1 cellular context compared by ENCODE assay signal in the genomic region with DNA sequence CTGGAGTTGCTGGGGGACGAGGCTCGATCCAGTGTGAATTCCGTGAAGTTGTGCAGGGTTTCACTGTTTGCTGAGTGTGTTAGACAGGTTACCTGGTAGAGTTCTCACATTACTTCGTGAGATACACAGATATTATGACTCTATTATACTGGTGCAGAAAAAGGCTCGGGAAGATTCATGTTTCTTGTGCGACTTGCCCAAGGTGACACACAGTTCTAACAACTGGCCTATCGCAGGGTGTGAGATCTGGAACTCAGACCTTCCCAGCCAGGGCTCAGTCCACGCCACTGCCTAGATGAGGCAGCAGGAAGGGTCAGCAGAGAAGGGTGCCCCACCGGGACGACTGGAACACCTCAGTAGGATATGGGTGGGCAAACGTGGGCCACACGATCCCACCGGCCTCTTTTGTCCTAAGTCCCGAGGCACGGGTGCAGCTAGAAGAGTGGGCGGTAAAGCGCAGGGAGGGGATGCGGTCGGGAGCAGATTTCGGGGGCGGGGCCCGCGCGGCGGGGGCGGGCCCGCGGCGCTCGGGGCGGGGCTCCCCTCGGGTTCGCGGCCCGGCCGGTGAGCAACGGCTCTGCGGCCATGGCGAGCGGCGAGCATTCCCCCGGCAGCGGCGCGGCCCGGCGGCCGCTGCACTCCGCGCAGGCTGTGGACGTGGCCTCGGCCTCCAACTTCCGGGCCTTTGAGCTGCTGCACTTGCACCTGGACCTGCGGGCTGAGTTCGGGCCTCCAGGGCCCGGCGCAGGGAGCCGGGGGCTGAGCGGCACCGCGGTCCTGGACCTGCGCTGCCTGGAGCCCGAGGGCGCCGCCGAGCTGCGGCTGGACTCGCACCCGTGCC.
TF ChIP-seq lines count a peak whose summit lies in the region.

TSS of gene RNPEP (plus strand) at position 567 of the 841 bp plus-strand sequence. CDS start at position 586, 19 bp downstream.

TF ChIP-seq in HEK293, 187 proteins besides CTCF, POLR2A, EP300 and RAD21 (continued from another document and continues in another):
- TF ChIP-seq, protein P1, sequence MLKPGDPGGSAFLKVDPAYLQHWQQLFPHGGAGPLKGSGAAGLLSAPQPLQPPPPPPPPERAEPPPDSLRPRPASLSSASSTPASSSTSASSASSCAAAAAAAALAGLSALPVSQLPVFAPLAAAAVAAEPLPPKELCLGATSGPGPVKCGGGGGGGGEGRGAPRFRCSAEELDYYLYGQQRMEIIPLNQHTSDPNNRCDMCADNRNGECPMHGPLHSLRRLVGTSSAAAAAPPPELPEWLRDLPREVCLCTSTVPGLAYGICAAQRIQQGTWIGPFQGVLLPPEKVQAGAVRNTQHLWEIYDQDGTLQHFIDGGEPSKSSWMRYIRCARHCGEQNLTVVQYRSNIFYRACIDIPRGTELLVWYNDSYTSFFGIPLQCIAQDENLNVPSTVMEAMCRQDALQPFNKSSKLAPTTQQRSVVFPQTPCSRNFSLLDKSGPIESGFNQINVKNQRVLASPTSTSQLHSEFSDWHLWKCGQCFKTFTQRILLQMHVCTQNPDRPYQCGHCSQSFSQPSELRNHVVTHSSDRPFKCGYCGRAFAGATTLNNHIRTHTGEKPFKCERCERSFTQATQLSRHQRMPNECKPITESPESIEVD (tag by site-specific recombination; IDR thresholded peaks at IDR 0.05), result no peak
- TF ChIP-seq IKZF3 (tag by site-specific recombination; IDR thresholded peaks at IDR 0.05), result no peak
- TF ChIP-seq ZNF768 (tag by site-specific recombination; IDR thresholded peaks at IDR 0.05), result no peak
- peak; percentile 55; the same call in 1 of the 2 replicates for TF ChIP-seq EGR2 (tag by site-specific recombination; IDR thresholded peaks at IDR 0.05; ENCODE audit: low read depth)
- no peak for TF ChIP-seq ZNF654 (tag by site-specific recombination; IDR thresholded peaks at IDR 0.05; ENCODE audit: low read depth)
- TF ChIP-seq, protein P2, sequence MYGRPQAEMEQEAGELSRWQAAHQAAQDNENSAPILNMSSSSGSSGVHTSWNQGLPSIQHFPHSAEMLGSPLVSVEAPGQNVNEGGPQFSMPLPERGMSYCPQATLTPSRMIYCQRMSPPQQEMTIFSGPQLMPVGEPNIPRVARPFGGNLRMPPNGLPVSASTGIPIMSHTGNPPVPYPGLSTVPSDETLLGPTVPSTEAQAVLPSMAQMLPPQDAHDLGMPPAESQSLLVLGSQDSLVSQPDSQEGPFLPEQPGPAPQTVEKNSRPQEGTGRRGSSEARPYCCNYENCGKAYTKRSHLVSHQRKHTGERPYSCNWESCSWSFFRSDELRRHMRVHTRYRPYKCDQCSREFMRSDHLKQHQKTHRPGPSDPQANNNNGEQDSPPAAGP (tag by site-specific recombination; IDR thresholded peaks at IDR 0.05), result no peak
- TF ChIP-seq, protein P3, sequence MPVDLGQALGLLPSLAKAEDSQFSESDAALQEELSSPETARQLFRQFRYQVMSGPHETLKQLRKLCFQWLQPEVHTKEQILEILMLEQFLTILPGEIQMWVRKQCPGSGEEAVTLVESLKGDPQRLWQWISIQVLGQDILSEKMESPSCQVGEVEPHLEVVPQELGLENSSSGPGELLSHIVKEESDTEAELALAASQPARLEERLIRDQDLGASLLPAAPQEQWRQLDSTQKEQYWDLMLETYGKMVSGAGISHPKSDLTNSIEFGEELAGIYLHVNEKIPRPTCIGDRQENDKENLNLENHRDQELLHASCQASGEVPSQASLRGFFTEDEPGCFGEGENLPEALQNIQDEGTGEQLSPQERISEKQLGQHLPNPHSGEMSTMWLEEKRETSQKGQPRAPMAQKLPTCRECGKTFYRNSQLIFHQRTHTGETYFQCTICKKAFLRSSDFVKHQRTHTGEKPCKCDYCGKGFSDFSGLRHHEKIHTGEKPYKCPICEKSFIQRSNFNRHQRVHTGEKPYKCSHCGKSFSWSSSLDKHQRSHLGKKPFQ (tag by site-specific recombination; IDR thresholded peaks at IDR 0.05), result no peak
- no peak for TF ChIP-seq ZSCAN18 (tag by site-specific recombination; IDR thresholded peaks at IDR 0.05)
- TF ChIP-seq ZNF558 (tag by site-specific recombination; IDR thresholded peaks at IDR 0.05), result no peak
- TF ChIP-seq OSR2 (tag by site-specific recombination; IDR thresholded peaks at IDR 0.05), result no peak
- TF ChIP-seq ZNF202 (tag by site-specific recombination; IDR thresholded peaks at IDR 0.05; ENCODE audit: borderline replicate concordance), result no peak
- TF ChIP-seq ZNF416 (tag by site-specific recombination; IDR thresholded peaks at IDR 0.05), result no peak
- no peak for TF ChIP-seq KLF1 (tag by site-specific recombination; IDR thresholded peaks at IDR 0.05)
- TF ChIP-seq KLF8 (tag by site-specific recombination; IDR thresholded peaks at IDR 0.05), result no peak
- no peak for TF ChIP-seq ZNF701 (tag by site-specific recombination; IDR thresholded peaks at IDR 0.05)
- TF ChIP-seq ZNF146 (tag by site-specific recombination; IDR thresholded peaks at IDR 0.05), result no peak
- TF ChIP-seq ZNF707 (tag by site-specific recombination; IDR thresholded peaks at IDR 0.05), result no peak
- TF ChIP-seq ZNF350 (tag by site-specific recombination; IDR thresholded peaks at IDR 0.05), result no peak
- no peak for TF ChIP-seq ZNF366 (tag by site-specific recombination; conservative IDR thresholded peaks at IDR 0.05)
- no peak for TF ChIP-seq ZNF521 (tag by site-specific recombination; IDR thresholded peaks at IDR 0.05)
- TF ChIP-seq MZF1 (tag by site-specific recombination; IDR thresholded peaks at IDR 0.05; ENCODE audit: borderline replicate concordance), result 0 out of 2 replicates have a peak, but pooled peaks have one; percentile 7
- no peak; the same call in 1 of the 2 replicates for TF ChIP-seq ZNF561 (tag by site-specific recombination; IDR thresholded peaks at IDR 0.05; ENCODE audit: borderline replicate concordance)
- no peak for TF ChIP-seq ZNF514 (tag by site-specific recombination; IDR thresholded peaks at IDR 0.05)
- TF ChIP-seq ZBTB1 (tag by site-specific recombination; IDR thresholded peaks at IDR 0.05), result no peak
- no peak for TF ChIP-seq ZNF670 (tag by site-specific recombination; IDR thresholded peaks at IDR 0.05; ENCODE audit: low read depth)
- no peak for TF ChIP-seq ZBTB48 (tag by site-specific recombination; IDR thresholded peaks at IDR 0.05)
- TF ChIP-seq ZNF133 (tag by site-specific recombination; IDR thresholded peaks at IDR 0.05), result no peak
- TF ChIP-seq ZNF585B (tag by site-specific recombination; IDR thresholded peaks at IDR 0.05), result no peak
- TF ChIP-seq WT1 (tag by site-specific recombination; IDR thresholded peaks at IDR 0.05), result no peak
- TF ChIP-seq ZNF398 (tag by site-specific recombination; IDR thresholded peaks at IDR 0.05), result no peak
- TF ChIP-seq, protein P4, sequence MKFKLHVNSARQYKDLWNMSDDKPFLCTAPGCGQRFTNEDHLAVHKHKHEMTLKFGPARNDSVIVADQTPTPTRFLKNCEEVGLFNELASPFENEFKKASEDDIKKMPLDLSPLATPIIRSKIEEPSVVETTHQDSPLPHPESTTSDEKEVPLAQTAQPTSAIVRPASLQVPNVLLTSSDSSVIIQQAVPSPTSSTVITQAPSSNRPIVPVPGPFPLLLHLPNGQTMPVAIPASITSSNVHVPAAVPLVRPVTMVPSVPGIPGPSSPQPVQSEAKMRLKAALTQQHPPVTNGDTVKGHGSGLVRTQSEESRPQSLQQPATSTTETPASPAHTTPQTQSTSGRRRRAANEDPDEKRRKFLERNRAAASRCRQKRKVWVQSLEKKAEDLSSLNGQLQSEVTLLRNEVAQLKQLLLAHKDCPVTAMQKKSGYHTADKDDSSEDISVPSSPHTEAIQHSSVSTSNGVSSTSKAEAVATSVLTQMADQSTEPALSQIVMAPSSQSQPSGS (tag by site-specific recombination; IDR thresholded peaks at IDR 0.05; ENCODE audit: low read depth), result no peak
- TF ChIP-seq ZNF600 (tag by site-specific recombination; IDR thresholded peaks at IDR 0.05), result peak; percentile 89; the same call in 1 of the 2 replicates
- no peak for TF ChIP-seq ZNF174 (tag by site-specific recombination; IDR thresholded peaks at IDR 0.05)
- TF ChIP-seq SCRT2 (tag by site-specific recombination; IDR thresholded peaks at IDR 0.05), result no peak
- TF ChIP-seq ZNF624 (tag by site-specific recombination; IDR thresholded peaks at IDR 0.05), result no peak
- TF ChIP-seq ZNF157 (tag by site-specific recombination; IDR thresholded peaks at IDR 0.05), result no peak
- no peak for TF ChIP-seq ZNF16 (tag by site-specific recombination; IDR thresholded peaks at IDR 0.05; ENCODE audit: low read depth)
- no peak for TF ChIP-seq ZNF324 (tag by site-specific recombination; IDR thresholded peaks at IDR 0.05)
- TF ChIP-seq FEZF1 (tag by site-specific recombination; IDR thresholded peaks at IDR 0.05), result no peak
- no peak for TF ChIP-seq ZNF580 (tag by site-specific recombination; IDR thresholded peaks at IDR 0.05)
- 0 out of 2 replicates have a peak, but pooled peaks have one; percentile 15 for TF ChIP-seq BCL11A (tag by site-specific recombination; IDR thresholded peaks at IDR 0.05; ENCODE audit: low read depth)
- TF ChIP-seq, protein P5, sequence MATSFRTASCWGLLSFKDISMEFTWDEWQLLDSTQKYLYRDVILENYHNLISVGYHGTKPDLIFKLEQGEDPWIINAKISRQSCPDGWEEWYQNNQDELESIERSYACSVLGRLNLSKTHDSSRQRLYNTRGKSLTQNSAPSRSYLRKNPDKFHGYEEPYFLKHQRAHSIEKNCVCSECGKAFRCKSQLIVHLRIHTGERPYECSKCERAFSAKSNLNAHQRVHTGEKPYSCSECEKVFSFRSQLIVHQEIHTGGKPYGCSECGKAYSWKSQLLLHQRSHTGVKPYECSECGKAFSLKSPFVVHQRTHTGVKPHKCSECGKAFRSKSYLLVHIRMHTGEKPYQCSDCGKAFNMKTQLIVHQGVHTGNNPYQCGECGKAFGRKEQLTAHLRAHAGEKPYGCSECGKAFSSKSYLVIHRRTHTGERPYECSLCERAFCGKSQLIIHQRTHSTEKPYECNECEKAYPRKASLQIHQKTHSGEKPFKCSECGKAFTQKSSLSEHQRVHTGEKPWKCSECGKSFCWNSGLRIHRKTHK (tag by site-specific recombination; IDR thresholded peaks at IDR 0.05), result no peak
- TF ChIP-seq TRIM28 (IDR thresholded peaks at IDR 0.05; ENCODE audit: borderline replicate concordance, low read length), result no peak
- no peak for TF ChIP-seq ZNF280D (tag by site-specific recombination; IDR thresholded peaks at IDR 0.05)
- no peak for TF ChIP-seq OVOL3 (tag by site-specific recombination; IDR thresholded peaks at IDR 0.05)
- no peak for TF ChIP-seq ZNF394 (tag by site-specific recombination; IDR thresholded peaks at IDR 0.05; ENCODE audit: borderline replicate concordance)
- TF ChIP-seq ZFP69B (tag by site-specific recombination; IDR thresholded peaks at IDR 0.05), result no peak
- no peak for TF ChIP-seq ZNF830 (tag by site-specific recombination; IDR thresholded peaks at IDR 0.05; ENCODE audit: low read depth)
- TF ChIP-seq ZNF341 (tag by site-specific recombination; IDR thresholded peaks at IDR 0.05; ENCODE audit: low read depth), result no peak
- TF ChIP-seq ZNF214 (tag by site-specific recombination; IDR thresholded peaks at IDR 0.05; ENCODE audit: borderline replicate concordance), result no peak
